1 cellular context compared by ENCODE assay signal in the genomic region with DNA sequence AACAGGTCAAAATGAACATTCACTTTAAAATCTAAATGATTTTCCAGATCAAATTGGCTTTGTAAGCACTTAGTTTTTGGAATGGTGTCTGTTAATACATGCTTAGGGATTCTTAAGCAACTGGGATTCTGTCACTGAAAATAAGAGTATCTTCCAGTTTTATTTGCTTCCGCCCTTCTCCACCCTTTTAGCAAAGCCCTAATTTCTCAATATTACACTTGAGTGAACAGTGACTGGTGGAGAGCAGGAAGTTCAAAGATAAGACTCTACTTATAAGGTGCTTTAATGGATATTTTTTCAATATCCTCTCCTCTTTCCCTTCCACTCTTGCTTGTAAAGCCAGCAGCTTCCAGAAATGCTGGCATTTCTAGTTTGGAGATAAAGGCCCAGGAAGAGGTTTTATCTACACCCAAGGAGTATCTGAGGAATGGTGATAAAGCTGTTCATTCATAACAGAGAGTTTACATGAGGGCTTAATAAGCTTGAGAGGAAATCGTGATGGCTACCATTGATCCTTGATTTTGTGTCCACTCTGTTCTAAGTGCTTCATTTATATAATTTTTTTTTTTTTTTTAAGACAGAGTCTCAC.
TF ChIP-seq lines count a peak whose summit lies in the region.

No MANE protein-coding gene starts in this region.

TF ChIP-seq in GM23338, 12 proteins besides CTCF, POLR2A, EP300 and RAD21 (continued from another document):
- TF ChIP-seq ZNF462 (CRISPR knock-in tag; IDR thresholded peaks at IDR 0.05) (no peak), CREB1 (CRISPR knock-in tag; IDR thresholded peaks at IDR 0.05; ENCODE audit: low read depth) (no peak), ZNF331 (CRISPR knock-in tag; IDR thresholded peaks at IDR 0.05; ENCODE audit: low read depth) (no peak), JUNB (IDR thresholded peaks at IDR 0.05; ENCODE audit: unreplicated experiment) (no peak)
